10 cellular contexts compared by ENCODE assay signal in the genomic region with DNA sequence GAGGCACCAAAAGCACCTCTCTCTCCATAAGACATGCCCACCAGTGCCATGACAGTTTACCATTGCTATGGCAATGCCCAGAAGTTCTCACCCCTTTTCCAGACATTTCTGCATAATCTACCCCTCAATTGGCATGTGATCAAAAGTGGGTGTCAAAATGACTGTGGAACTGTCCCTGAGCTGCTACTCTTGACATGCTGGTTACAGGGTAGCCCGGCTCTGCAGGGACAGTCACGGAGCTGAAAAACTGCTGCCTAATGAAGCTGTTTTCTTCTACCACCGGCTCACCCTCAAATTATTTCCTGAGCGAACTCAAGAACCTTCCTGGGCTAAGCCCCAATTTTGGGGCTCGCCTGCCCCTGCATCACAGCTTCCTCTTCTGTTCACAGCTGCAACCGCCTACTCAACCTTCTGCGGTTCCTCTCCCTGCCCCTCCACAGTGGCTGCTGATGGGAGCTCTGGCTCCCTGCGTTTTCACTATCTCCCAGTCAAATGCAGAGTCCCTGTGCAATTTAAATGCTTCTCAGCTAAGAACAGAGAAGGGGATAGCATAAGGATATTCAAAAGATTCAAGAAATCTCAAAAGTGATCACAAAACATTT.
DNase-seq lines count a peak whose midpoint lies in the region; ATAC-seq and TF ChIP-seq lines count a peak whose summit lies in the region.
"Had no signal": no experiment of that assay in that cellular context is flagged by ENCODE, and none has a peak within 500 bp of the region (broad histone marks: within the 10 kb centered on the region; RNA-seq: fewer than 3 reads in every experiment).

No MANE protein-coding gene starts in this region.

- peak overlapping the region; percentile 78 to 92 (median 80) for H3K27ac Mint-ChIP-seq in CD4-positive, CD25-positive, alpha-beta regulatory T cell
- peak overlapping the region in 2 of 3 experiments; percentile 6 to 70 for H3K27ac Mint-ChIP-seq in nephron

- no peaks in the 10 kb centered on the region for H3K9me3 Mint-ChIP-seq in CD4-positive, CD25-positive, alpha-beta regulatory T cell
- H3K9me3 Mint-ChIP-seq in activated T-cell treated with anti-CD3 and anti-CD28 coated beads, Interleukin-2, amount 50 U/mL, for 4 hours = no peaks in the 10 kb centered on the region
- peaks cover 3% of the 10 kb centered on the region for H3K9me3 Mint-ChIP-seq in nephron

- H3K27ac ChIP-seq in CD4-positive, CD25-positive, alpha-beta regulatory T cell (ENCODE audit: insufficient read depth, low read length, poor library complexity, severe bottlenecking) = peak overlapping the region; percentile 44
- no peak overlapping the region for H3K27ac ChIP-seq in breast epithelium
- H3K27ac ChIP-seq: ovary had no signal

- H3K4me1 ChIP-seq in CD4-positive, CD25-positive, alpha-beta regulatory T cell (ENCODE audit: control insufficient read depth, insufficient read depth, low read length, poor library complexity, severe bottlenecking) = peaks cover 24% of the 10 kb centered on the region
- H3K4me1 ChIP-seq in breast epithelium = no peaks in the 10 kb centered on the region

- peak overlapping the region; percentile 47 for H3K4me3 ChIP-seq in CD4-positive, CD25-positive, alpha-beta regulatory T cell (ENCODE audit: low read depth, low read length)
- no peak overlapping the region for H3K4me3 ChIP-seq in NB4 (ENCODE audit: low read depth, low read length)
- H3K4me3 ChIP-seq in breast epithelium = no peak overlapping the region
- H3K4me3 ChIP-seq: ovary had no signal

- H3K27me3 ChIP-seq in CD4-positive, CD25-positive, alpha-beta regulatory T cell (ENCODE audit: control insufficient read depth, insufficient read depth, low read length) = no peaks in the 10 kb centered on the region
- no peaks in the 10 kb centered on the region for H3K27me3 ChIP-seq in breast epithelium
- H3K27me3 ChIP-seq: ovary had no signal

- DNase-seq in CD4-positive, CD25-positive, alpha-beta regulatory T cell = peak in 2 of 3 donors; percentile 29 to 64
- DNase-seq in NB4 (ENCODE audit: low read depth) (peak; percentile 82), breast epithelium (ENCODE audit: low spot score in 2 of 2) (no peak)
- peak; percentile 43 for DNase-seq in activated T-cell treated with anti-CD3 and anti-CD28 coated beads, Interleukin-2, amount 50 U/mL, for 4 hours
- DNase-seq: NCI-H1417, ovary had no signal

- H3K36me3 ChIP-seq in CD4-positive, CD25-positive, alpha-beta regulatory T cell (ENCODE audit: control insufficient read depth, insufficient read depth, low read length) = no peaks in the 10 kb centered on the region
- no peaks in the 10 kb centered on the region for H3K36me3 ChIP-seq in breast epithelium
- H3K36me3 ChIP-seq: ovary had no signal

- peaks cover 9 to 44% (median 27%) of the 10 kb centered on the region in 4 donors for H3K4me1 Mint-ChIP-seq in CD4-positive, CD25-positive, alpha-beta regulatory T cell
- H3K4me1 Mint-ChIP-seq in activated T-cell treated with anti-CD3 and anti-CD28 coated beads, Interleukin-2, amount 50 U/mL, for 4 hours (ENCODE audit: low read depth) = peaks cover 51% of the 10 kb centered on the region
- peaks cover 32% of the 10 kb centered on the region for H3K4me1 Mint-ChIP-seq in nephron

- peak overlapping the region; percentile 33 to 81 (median 58) for H3K4me3 Mint-ChIP-seq in CD4-positive, CD25-positive, alpha-beta regulatory T cell
- peak overlapping the region; percentile 42 for H3K4me3 Mint-ChIP-seq in activated T-cell treated with anti-CD3 and anti-CD28 coated beads, Interleukin-2, amount 50 U/mL, for 4 hours
- H3K4me3 Mint-ChIP-seq in nephron = peak overlapping the region in 1 of 3 experiments; percentile 51

- no peak for TF ChIP-seq CTCF in NB4 (IDR thresholded peaks at IDR 0.05; ENCODE audit: low read depth, low read length)
- TF ChIP-seq CTCF in nephron (IDR thresholded peaks at IDR 0.05; ENCODE audit: unreplicated experiment in 3 of 3) = no peak
- TF ChIP-seq CTCF in breast epithelium (IDR thresholded peaks at IDR 0.05) = no peak

- no peaks in the 10 kb centered on the region for H3K36me3 Mint-ChIP-seq in CD4-positive, CD25-positive, alpha-beta regulatory T cell
- H3K36me3 Mint-ChIP-seq in activated T-cell treated with anti-CD3 and anti-CD28 coated beads, Interleukin-2, amount 50 U/mL, for 4 hours (ENCODE audit: insufficient read depth) = no peaks in the 10 kb centered on the region
- no peaks in the 10 kb centered on the region for H3K36me3 Mint-ChIP-seq in nephron (ENCODE audit: low read depth)

- H3K9me3 ChIP-seq in CD4-positive, CD25-positive, alpha-beta regulatory T cell (ENCODE audit: control insufficient read depth in 2 of 2, low read length in 2 of 2) = no peaks in the 10 kb centered on the region
- H3K9me3 ChIP-seq in breast epithelium = no peaks in the 10 kb centered on the region
- H3K9me3 ChIP-seq: ovary had no signal

- peak; percentile 76 to 85 for ATAC-seq in CD4-positive, CD25-positive, alpha-beta regulatory T cell (ENCODE audit: low read depth in 2 of 2)
- peak; percentile 88 to 91 for ATAC-seq in activated T-cell treated with anti-CD3 and anti-CD28 coated beads, Interleukin-2, amount 50 U/mL, for 4 hours
- ATAC-seq in HG03378 (IDR thresholded peaks at IDR 0.05; ENCODE audit: unreplicated experiment) (no peak), GM21526 (IDR thresholded peaks at IDR 0.05; ENCODE audit: low FRiP score, unreplicated experiment) (no peak), GM19324 (IDR thresholded peaks at IDR 0.05; ENCODE audit: low FRiP score, unreplicated experiment) (no peak)

- intact Hi-C loops in breast epithelium (cut with DNase I; ENCODE audit: low total_unique reads) = no loop called here

- TF ChIP-seq POLR2A in NB4 (IDR thresholded peaks at IDR 0.05; ENCODE audit: extremely low read depth, insufficient read length) = no peak
- TF ChIP-seq POLR2A in breast epithelium (IDR thresholded peaks at IDR 0.05) = no peak

- H3K27me3 Mint-ChIP-seq in CD4-positive, CD25-positive, alpha-beta regulatory T cell = no peaks in the 10 kb centered on the region
- no peaks in the 10 kb centered on the region for H3K27me3 Mint-ChIP-seq in activated T-cell treated with anti-CD3 and anti-CD28 coated beads, Interleukin-2, amount 50 U/mL, for 4 hours (ENCODE audit: low read depth)
- peaks cover 24% of the 10 kb centered on the region for H3K27me3 Mint-ChIP-seq in nephron (ENCODE audit: low read depth)

Comparison
In these comparisons a context has a peak if more than half of its experiments do, and no peak if none do; other contexts are left out.
1. ATAC-seq: peak in CD4-positive, CD25-positive, alpha-beta regulatory T cell (2 of 2) and activated T-cell treated with anti-CD3 and anti-CD28 coated beads, Interleukin-2, amount 50 U/mL, for 4 hours (2 of 2); none in HG03378 (single experiment), GM21526 (single experiment) and GM19324 (single experiment).
2. DNase-seq: peak in CD4-positive, CD25-positive, alpha-beta regulatory T cell (2 of 3), NB4 (single experiment) and activated T-cell treated with anti-CD3 and anti-CD28 coated beads, Interleukin-2, amount 50 U/mL, for 4 hours (single experiment); none in breast epithelium (0 of 2).